16 cellular contexts compared by ENCODE assay signal in the genomic region with DNA sequence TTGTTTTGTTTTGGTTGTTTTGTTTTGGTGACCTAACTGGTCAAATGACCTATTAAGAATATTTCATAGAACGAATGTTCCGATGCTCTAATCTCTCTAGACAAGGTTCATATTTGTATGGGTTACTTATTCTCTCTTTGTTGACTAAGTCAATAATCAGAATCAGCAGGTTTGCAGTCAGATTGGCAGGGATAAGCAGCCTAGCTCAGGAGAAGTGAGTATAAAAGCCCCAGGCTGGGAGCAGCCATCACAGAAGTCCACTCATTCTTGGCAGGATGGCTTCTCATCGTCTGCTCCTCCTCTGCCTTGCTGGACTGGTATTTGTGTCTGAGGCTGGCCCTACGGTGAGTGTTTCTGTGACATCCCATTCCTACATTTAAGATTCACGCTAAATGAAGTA. TPM values are rescaled to one million over a fixed set of nuclear protein-coding genes. Genes with fewer than 3 reads are reported as not detected.
A peak's percentile ranks its signal among the peaks of the same experiment; 100 is the strongest.
DNase-seq lines count a peak whose midpoint lies in the region; ATAC-seq, FAIRE-seq and TF ChIP-seq lines count a peak whose summit lies in the region.
"Had no signal": no experiment of that assay in that cellular context is flagged by ENCODE, and none has a peak within 500 bp of the region (broad histone marks: within the 10 kb centered on the region; RNA-seq: fewer than 3 reads in every experiment).

Gene TTR (plus strand): TSS at position 250 of the 400 bp plus-strand sequence. CDS start 26 bp downstream, at position 276.

- H3K4me1 Mint-ChIP-seq in nephron progenitor cell: peaks cover 14% of the 10 kb centered on the region
- H3K4me1 Mint-ChIP-seq in stimulated activated naive B cell treated with anti-CD40 and anti-IgM and Interleukin-4, amounts not matched to agents 10 μg/mL and 1 μg/mL and 100 μg/mL, for 72 hours: no peaks in the 10 kb centered on the region
- H3K4me1 Mint-ChIP-seq in activated naive CD4-positive, alpha-beta T cell treated with anti-CD3 and anti-CD28 coated beads, Interleukin-2, amount 10 ng/mL, durations not matched to agents 7 days and 5 days: no peaks in the 10 kb centered on the region

- H3K4me3 ChIP-seq in prostate gland: no peak within 1 kb of the TSS
- H3K4me3 ChIP-seq in Peyer's patch: peak within 1 kb of the TSS in 1 of 4 donors; percentile 14
- H3K4me3 ChIP-seq: SK-N-MC had no signal

- H3K4me3 Mint-ChIP-seq in nephron progenitor cell: no peak within 1 kb of the TSS
- H3K4me3 Mint-ChIP-seq in stimulated activated naive B cell treated with anti-CD40 and anti-IgM and Interleukin-4, amounts not matched to agents 10 μg/mL and 1 μg/mL and 100 μg/mL, for 72 hours: no peak within 1 kb of the TSS
- no peak within 1 kb of the TSS for H3K4me3 Mint-ChIP-seq in activated naive CD4-positive, alpha-beta T cell treated with anti-CD3 and anti-CD28 coated beads, Interleukin-2, amount 10 ng/mL, durations not matched to agents 7 days and 5 days
- H3K4me3 Mint-ChIP-seq: CD8-positive, alpha-beta T cell had no signal

- TF ChIP-seq POLR2A in prostate gland (IDR thresholded peaks at IDR 0.05) (no peak), Peyer's patch (IDR thresholded peaks at IDR 0.05) (no peak)

- peaks cover 9% of the 10 kb centered on the region for H3K9me3 Mint-ChIP-seq in nephron progenitor cell
- H3K9me3 Mint-ChIP-seq in stimulated activated naive B cell treated with anti-CD40 and anti-IgM and Interleukin-4, amounts not matched to agents 10 μg/mL and 1 μg/mL and 100 μg/mL, for 72 hours: peaks cover 3 to 6% of the 10 kb centered on the region in 2 donors
- H3K9me3 Mint-ChIP-seq in activated naive CD4-positive, alpha-beta T cell treated with anti-CD3 and anti-CD28 coated beads, Interleukin-2, amount 10 ng/mL, durations not matched to agents 7 days and 5 days: no peaks in the 10 kb centered on the region
- H3K9me3 Mint-ChIP-seq: CD8-positive, alpha-beta T cell had no signal

- H3K36me3 ChIP-seq in prostate gland: no peaks in the 10 kb centered on the region
- H3K36me3 ChIP-seq in Peyer's patch: no peaks in the 10 kb centered on the region

- H3K27ac ChIP-seq in VCaP: peak within 1 kb of the TSS; percentile 64
- no peak within 1 kb of the TSS for H3K27ac ChIP-seq in prostate gland
- no peak within 1 kb of the TSS for H3K27ac ChIP-seq in Peyer's patch
- H3K27ac ChIP-seq: SK-N-MC had no signal

- TF ChIP-seq CTCF in VCaP (conservative IDR thresholded peaks at IDR 0.05) (no peak), nephron progenitor cell (IDR thresholded peaks at IDR 0.05) (no peak), prostate gland (IDR thresholded peaks at IDR 0.05) (no peak), Peyer's patch (IDR thresholded peaks at IDR 0.05) (no peak)

- no peaks in the 10 kb centered on the region for H3K4me1 ChIP-seq in prostate gland (replicated peaks)
- H3K4me1 ChIP-seq in Peyer's patch: no peaks in the 10 kb centered on the region

- CTCF ChIA-PET in activated naive CD4-positive, alpha-beta T cell treated with anti-CD3 and anti-CD28 coated beads, Interleukin-2, amount 10 ng/mL, durations not matched to agents 7 days and 5 days (lab: Charles Lee): interaction anchor here (0.7 kb wide), 1 partner anchor 131 kb away, joined by 4 read pairs; no protein-coding TSS in a partner anchor

- H3K27ac Mint-ChIP-seq in nephron progenitor cell: peak within 1 kb of the TSS; percentile 64
- H3K27ac Mint-ChIP-seq in stimulated activated naive B cell treated with anti-CD40 and anti-IgM and Interleukin-4, amounts not matched to agents 10 μg/mL and 1 μg/mL and 100 μg/mL, for 72 hours: no peak within 1 kb of the TSS
- no peak within 1 kb of the TSS for H3K27ac Mint-ChIP-seq in activated naive CD4-positive, alpha-beta T cell treated with anti-CD3 and anti-CD28 coated beads, Interleukin-2, amount 10 ng/mL, durations not matched to agents 7 days and 5 days
- H3K27ac Mint-ChIP-seq: CD8-positive, alpha-beta T cell had no signal

- intact Hi-C loops in prostate gland (cut with DNase I): no loop called here

- no peaks in the 10 kb centered on the region for H3K9me3 ChIP-seq in prostate gland
- H3K9me3 ChIP-seq in Peyer's patch: no peaks in the 10 kb centered on the region

- H3K27me3 Mint-ChIP-seq in nephron progenitor cell (ENCODE audit: low read depth, poor library complexity): peaks cover 5% of the 10 kb centered on the region
- H3K27me3 Mint-ChIP-seq in stimulated activated naive B cell treated with anti-CD40 and anti-IgM and Interleukin-4, amounts not matched to agents 10 μg/mL and 1 μg/mL and 100 μg/mL, for 72 hours: no peaks in the 10 kb centered on the region
- peaks cover 8% of the 10 kb centered on the region for H3K27me3 Mint-ChIP-seq in activated naive CD4-positive, alpha-beta T cell treated with anti-CD3 and anti-CD28 coated beads, Interleukin-2, amount 10 ng/mL, durations not matched to agents 7 days and 5 days

- 54% methylated on average over 5 of the region's 5 CpGs for WGBS in prostate gland

- no peak for DNase-seq in nephron progenitor cell
- peak; percentile 5 for DNase-seq in prostate gland (ENCODE audit: low spot score)
- DNase-seq in stimulated activated naive B cell treated with anti-CD40 and anti-IgM and Interleukin-4, amounts not matched to agents 10 μg/mL and 1 μg/mL and 100 μg/mL, for 72 hours: no peak
- no peak for DNase-seq in Peyer's patch
- DNase-seq in activated naive CD4-positive, alpha-beta T cell treated with anti-CD3 and anti-CD28 coated beads, Interleukin-2, amount 10 ng/mL, durations not matched to agents 7 days and 5 days: no peak
- DNase-seq: CD8-positive, alpha-beta T cell; H7; Kasumi-1; NCI-H1930; NCI-H524 had no signal

- peak; percentile 98 for FAIRE-seq in islet of Langerhans (lab: Jason Lieb, UNC)

- H3K36me3 Mint-ChIP-seq in nephron progenitor cell (ENCODE audit: low read depth): no peaks in the 10 kb centered on the region
- H3K36me3 Mint-ChIP-seq in stimulated activated naive B cell treated with anti-CD40 and anti-IgM and Interleukin-4, amounts not matched to agents 10 μg/mL and 1 μg/mL and 100 μg/mL, for 72 hours: no peaks in the 10 kb centered on the region
- no peaks in the 10 kb centered on the region for H3K36me3 Mint-ChIP-seq in activated naive CD4-positive, alpha-beta T cell treated with anti-CD3 and anti-CD28 coated beads, Interleukin-2, amount 10 ng/mL, durations not matched to agents 7 days and 5 days
- H3K36me3 Mint-ChIP-seq: CD8-positive, alpha-beta T cell had no signal

- ATAC-seq in stimulated activated naive B cell treated with anti-CD40 and anti-IgM and Interleukin-4, amounts not matched to agents 10 μg/mL and 1 μg/mL and 100 μg/mL, for 72 hours (replicated peaks): no peak
- no peak for ATAC-seq in GM21576 (IDR thresholded peaks at IDR 0.05; ENCODE audit: unreplicated experiment)
- ATAC-seq: CD8-positive, alpha-beta T cell; Right ventricle myocardium inferior had no signal

- H3K27me3 ChIP-seq in prostate gland (replicated peaks; ENCODE audit: insufficient read depth) (no peaks in the 10 kb centered on the region), Peyer's patch (no peaks in the 10 kb centered on the region)

RNA-seq across cellular contexts. Expression of gene TTR, which starts in this region (rescaled TPM):
- total RNA-seq in prostate gland: under 1 TPM in 1 of 2 donors, not detected in 1; 0.50 TPM
- total RNA-seq in Peyer's patch: 1 to 10 TPM in 1 of 4 donors, not detected in 3; 2.5 TPM
- total RNA-seq: CD8-positive, alpha-beta T cell; Daoy; H7; Right ventricle myocardium inferior had no signal

Comparison
In these comparisons a context has a peak if more than half of its experiments do, and no peak if none do; other contexts are left out.
1. Peak in DNase-seq in prostate gland; RNA of the gene not detected or under 1 TPM.